Comparison of ENCODE assay signal across 30 cellular contexts in genomic region chr16:86224629-86225028, GRCh38.
"Had no signal": no experiment of that assay in that cellular context is flagged by ENCODE, and none has a peak within 500 bp of the region (broad histone marks: within the 10 kb centered on the region; RNA-seq: fewer than 3 reads in every experiment).

No MANE protein-coding gene starts in this region.

- ATAC-seq: activated CD4-positive, alpha-beta T cell treated with anti-CD3 and anti-CD28 coated beads for 36 hours; activated CD8-positive, alpha-beta memory T cell treated with anti-CD3 and anti-CD28 coated beads, Interleukin-2, amount 10 ng/mL, durations not matched to agents 7 days and 5 days; activated CD8-positive, alpha-beta T cell treated with anti-CD3 and anti-CD28 coated beads, Interleukin-2, amount 10 ng/mL, durations not matched to agents 7 days and 5 days; activated T-cell treated with anti-CD3 and anti-CD28 coated beads, Interleukin-2, amount 50 U/mL, for 72 hours; gastroesophageal sphincter; heart right ventricle; T-helper 17 cell had no signal

- H3K4me3 ChIP-seq: esophagus squamous epithelium, gastroesophageal sphincter, heart right ventricle had no signal

- H3K36me3 ChIP-seq: brain microvascular endothelial cell, esophagus squamous epithelium, gastroesophageal sphincter, heart right ventricle had no signal

- H3K27ac ChIP-seq: brain microvascular endothelial cell, epithelial cell of prostate, gastroesophageal sphincter, heart right ventricle had no signal

- H3K27ac Mint-ChIP-seq: activated CD4-positive, alpha-beta memory T cell treated with anti-CD3 and anti-CD28 coated beads for 36 hours; activated CD4-positive, alpha-beta T cell treated with anti-CD3 and anti-CD28 coated beads for 36 hours; activated CD4-positive, alpha-beta T cell treated with anti-CD3 and anti-CD28 coated beads, Interleukin-2, amount 10 ng/mL, durations not matched to agents 24 days and 14 days; activated CD8-positive, alpha-beta memory T cell treated with anti-CD3 and anti-CD28 coated beads, Interleukin-2, amount 10 ng/mL, durations not matched to agents 7 days and 5 days; activated CD8-positive, alpha-beta T cell treated with anti-CD3 and anti-CD28 coated beads, Interleukin-2, amount 10 ng/mL, durations not matched to agents 7 days and 5 days; activated naive CD8-positive, alpha-beta T cell; activated T-cell treated with anti-CD3 and anti-CD28 coated beads, Interleukin-2, amount 50 U/mL, for 24 hours; activated T-cell treated with anti-CD3 and anti-CD28 coated beads, Interleukin-2, amount 50 U/mL, for 72 hours; T-helper 17 cell had no signal

- DNase-seq: activated CD4-positive, alpha-beta memory T cell treated with anti-CD3 and anti-CD28 coated beads for 36 hours; activated CD4-positive, alpha-beta T cell treated with anti-CD3 and anti-CD28 coated beads for 36 hours; activated CD4-positive, alpha-beta T cell treated with anti-CD3 and anti-CD28 coated beads, Interleukin-2, amount 10 ng/mL, durations not matched to agents 24 days and 14 days; activated CD4-positive, CD25-positive, alpha-beta regulatory T cell; activated CD4-positive, CD25-positive, alpha-beta regulatory T cell treated with anti-CD3 and anti-CD28 coated beads, Interleukin-2, amount 50 U/mL, for 72 hours; activated CD8-positive, alpha-beta memory T cell treated with anti-CD3 and anti-CD28 coated beads, Interleukin-2, amount 10 ng/mL, durations not matched to agents 7 days and 5 days; activated CD8-positive, alpha-beta memory T cell treated with anti-CD3 and anti-CD28 coated beads, Interleukin-2, amount 50 U/mL, for 4 hours; activated CD8-positive, alpha-beta T cell treated with anti-CD3 and anti-CD28 coated beads, Interleukin-2, amount 10 ng/mL, durations not matched to agents 7 days and 5 days; activated gamma-delta T cell; activated naive CD4-positive, alpha-beta T cell treated with anti-CD3 and anti-CD28 coated beads, Interleukin-2, amount 50 U/mL, for 16 hours; activated naive CD4-positive, alpha-beta T cell treated with Interleukin-2 at 50 U/mL for 16 hours; activated T-cell treated with anti-CD3 and anti-CD28 coated beads, Interleukin-2, amount 50 U/mL, for 24 hours; activated T-cell treated with anti-CD3 and anti-CD28 coated beads, Interleukin-2, amount 50 U/mL, for 72 hours; amniotic stem cell; anterior cingulate cortex; brain microvascular endothelial cell; caudate nucleus; effector CD8-positive, alpha-beta T cell; esophagus squamous epithelium; foreskin melanocyte; heart right ventricle; T-helper 1 cell; T-helper 17 cell had no signal

- H3K36me3 Mint-ChIP-seq: activated CD4-positive, alpha-beta memory T cell treated with anti-CD3 and anti-CD28 coated beads for 36 hours; activated CD8-positive, alpha-beta memory T cell treated with anti-CD3 and anti-CD28 coated beads, Interleukin-2, amount 10 ng/mL, durations not matched to agents 7 days and 5 days; activated naive CD8-positive, alpha-beta T cell had no signal

- H3K4me1 Mint-ChIP-seq: activated CD4-positive, alpha-beta T cell treated with anti-CD3 and anti-CD28 coated beads for 36 hours; activated CD4-positive, alpha-beta T cell treated with anti-CD3 and anti-CD28 coated beads, Interleukin-2, amount 10 ng/mL, durations not matched to agents 24 days and 14 days; activated CD8-positive, alpha-beta memory T cell treated with anti-CD3 and anti-CD28 coated beads, Interleukin-2, amount 10 ng/mL, durations not matched to agents 7 days and 5 days; T-helper 17 cell had no signal

- FAIRE-seq: astrocyte, colon, endometrium, endothelial cell of umbilical vein had no signal

- H3K9me3 Mint-ChIP-seq: activated CD4-positive, alpha-beta memory T cell treated with anti-CD3 and anti-CD28 coated beads for 36 hours; activated CD4-positive, alpha-beta T cell treated with anti-CD3 and anti-CD28 coated beads, Interleukin-2, amount 10 ng/mL, durations not matched to agents 24 days and 14 days; activated T-cell treated with anti-CD3 and anti-CD28 coated beads, Interleukin-2, amount 50 U/mL, for 24 hours; activated T-cell treated with anti-CD3 and anti-CD28 coated beads, Interleukin-2, amount 50 U/mL, for 72 hours had no signal

- H3K27me3 ChIP-seq: gastroesophageal sphincter had no signal

- H3K4me3 Mint-ChIP-seq: activated CD4-positive, alpha-beta memory T cell treated with anti-CD3 and anti-CD28 coated beads for 36 hours; activated CD4-positive, alpha-beta T cell treated with anti-CD3 and anti-CD28 coated beads for 36 hours; activated CD4-positive, alpha-beta T cell treated with anti-CD3 and anti-CD28 coated beads, Interleukin-2, amount 10 ng/mL, durations not matched to agents 24 days and 14 days; activated CD8-positive, alpha-beta memory T cell treated with anti-CD3 and anti-CD28 coated beads, Interleukin-2, amount 10 ng/mL, durations not matched to agents 7 days and 5 days; activated CD8-positive, alpha-beta T cell treated with anti-CD3 and anti-CD28 coated beads, Interleukin-2, amount 10 ng/mL, durations not matched to agents 7 days and 5 days; activated naive CD8-positive, alpha-beta T cell; activated T-cell treated with anti-CD3 and anti-CD28 coated beads, Interleukin-2, amount 50 U/mL, for 24 hours; activated T-cell treated with anti-CD3 and anti-CD28 coated beads, Interleukin-2, amount 50 U/mL, for 72 hours; T-helper 17 cell had no signal

- H3K9me3 ChIP-seq: esophagus squamous epithelium, gastroesophageal sphincter, heart right ventricle had no signal
